8 cellular contexts compared by ENCODE assay signal in the genomic region with DNA sequence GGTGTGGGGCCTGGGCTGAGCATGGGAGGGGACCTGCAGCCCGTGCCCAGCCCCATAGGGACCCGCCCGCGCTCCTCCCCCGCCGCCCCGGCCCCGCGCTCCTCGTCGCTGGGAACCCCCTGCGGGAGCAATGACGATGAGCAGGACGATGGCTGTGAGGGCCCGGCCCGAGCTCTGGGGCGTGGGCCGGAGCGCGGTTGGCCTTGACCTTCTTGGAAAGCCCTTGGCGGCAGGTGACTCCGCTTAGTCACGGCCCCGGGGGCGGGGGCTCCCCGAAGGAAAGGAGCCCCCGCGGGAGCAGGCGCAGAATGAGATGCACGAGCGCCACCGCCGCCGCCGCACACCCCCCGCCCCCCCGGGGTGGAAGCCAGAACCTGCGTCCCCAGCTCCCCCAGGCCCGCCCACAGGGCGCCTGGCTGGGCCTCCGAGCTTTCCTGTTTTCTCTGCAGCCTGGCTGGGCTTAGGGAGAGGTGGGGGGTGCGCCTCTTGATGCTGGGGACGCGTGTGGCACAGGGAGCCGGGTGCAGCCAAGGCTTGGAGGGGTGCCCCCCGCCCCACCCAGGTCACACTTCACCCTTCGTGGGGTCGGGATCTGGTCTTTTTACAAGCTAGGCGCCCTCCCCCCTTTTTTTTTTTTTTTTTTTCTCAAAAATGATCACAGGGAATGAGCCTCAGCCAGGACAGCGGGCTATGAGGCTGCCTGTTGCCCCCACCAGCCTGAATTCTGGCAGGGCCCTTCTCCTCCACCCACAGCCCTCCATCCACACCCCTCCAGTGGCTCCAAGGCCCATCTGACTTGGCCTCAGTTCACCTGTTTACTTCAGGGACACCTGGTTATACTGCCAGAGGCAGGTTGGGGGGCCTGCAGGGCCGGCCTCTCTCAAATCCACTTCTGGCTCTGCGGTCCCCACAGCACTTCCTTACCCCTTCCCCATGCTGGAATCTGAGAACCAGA. TPM values are rescaled to one million over a fixed set of nuclear protein-coding genes. Genes with fewer than 3 reads are reported as not detected.
DNase-seq lines count a peak whose midpoint lies in the region; ATAC-seq and TF ChIP-seq lines count a peak whose summit lies in the region.

No MANE protein-coding gene starts in this region.

- H3K27ac ChIP-seq in OCI-LY7 (ENCODE audit: low read depth, low read length, poor library complexity, severe bottlenecking) (peak overlapping the region; percentile 81), fibroblast of lung (ENCODE audit: insufficient read depth, low read length) (peak overlapping the region; percentile 38)

- TF ChIP-seq CTCF in BE2C (IDR thresholded peaks at IDR 0.05; ENCODE audit: low read depth, low read length) (no peak), OCI-LY7 (conservative IDR thresholded peaks at IDR 0.05; ENCODE audit: low read length) (no peak), fibroblast of lung (conservative IDR thresholded peaks at IDR 0.05 in 1 of 2, IDR thresholded peaks at IDR 0.05 in 1 of 2; ENCODE audit: low read depth in 1 of 2, low read length in 2 of 2) (no peak)

- peak overlapping the region; percentile 7 for H3K9ac ChIP-seq in fibroblast of lung (ENCODE audit: insufficient read depth, low read length)

- H3K9me3 Mint-ChIP-seq in naive thymus-derived CD8-positive, alpha-beta T cell = peaks cover 0 to 5% (median 0%) of the 10 kb centered on the region in 9 donors

- no TSS peak for BruUV-seq in OCI-LY7 (replicated peaks; lab: Mats Ljungman, UMichigan)

- POLR2A ChIA-PET in OCI-LY7 (lab: Charles Lee) = interaction anchor here (0.7 to 1.6 kb wide), 2 partner anchors 10 to 170 kb away, joined by 5 to 6 read pairs; no protein-coding TSS in a partner anchor
- POLR2A ChIA-PET in naive thymus-derived CD8-positive, alpha-beta T cell (lab: Charles Lee) = interaction anchor here (0.6 to 5.3 kb wide), 12 partner anchors 11 to 88 kb away, joined by 3 to 74 read pairs (median 6); partner anchors contain the start of gene PIM3

- peak; percentile 74 for ATAC-seq in HG03439 (IDR thresholded peaks at IDR 0.05; ENCODE audit: unreplicated experiment)
- ATAC-seq in naive thymus-derived CD8-positive, alpha-beta T cell = peak; percentile 79 to 83
- ATAC-seq in stimulated activated naive CD8-positive, alpha-beta T cell treated with anti-CD3 and anti-CD28 coated beads, Interleukin-15, Interleukin-2, amounts not matched to agents 100 U/mL and 50 U/mL, for 24 hours = peak; percentile 87

- peak; percentile 81 for DNase-seq in BE2C
- peak; percentile 74 for DNase-seq in GM19240 (ENCODE audit: insufficient read length, low spot score)
- peak; percentile 83 for DNase-seq in OCI-LY7 (ENCODE audit: low spot score)
- DNase-seq in activated T-cell treated with anti-CD3 and anti-CD28 coated beads, Interleukin-2, amount 50 U/mL, for 48 hours = peak; percentile 99
- DNase-seq in fibroblast of lung (ENCODE audit: low read depth in 2 of 2) = peak; percentile 77 to 85
- DNase-seq in naive thymus-derived CD8-positive, alpha-beta T cell = peak; percentile 81 to 93 (median 88)
- DNase-seq in stimulated activated naive CD8-positive, alpha-beta T cell treated with anti-CD3 and anti-CD28 coated beads, Interleukin-15, Interleukin-2, amounts not matched to agents 100 U/mL and 50 U/mL, for 24 hours = peak; percentile 99

- H3K9me3 ChIP-seq in BE2C = no peaks in the 10 kb centered on the region
- H3K9me3 ChIP-seq in OCI-LY7 (ENCODE audit: low read length) = no peaks in the 10 kb centered on the region
- H3K9me3 ChIP-seq in fibroblast of lung (ENCODE audit: control insufficient read depth, insufficient read depth, low read depth, low read length) = no peaks in the 10 kb centered on the region

- no peaks in the 10 kb centered on the region for H3K27me3 Mint-ChIP-seq in naive thymus-derived CD8-positive, alpha-beta T cell

- peaks cover 0 to 26% (median 22%) of the 10 kb centered on the region in 4 donors for H3K4me1 Mint-ChIP-seq in naive thymus-derived CD8-positive, alpha-beta T cell

- peak overlapping the region; percentile 5; the same call in 1 of the 2 replicates for H2AFZ ChIP-seq in OCI-LY7 (ENCODE audit: low read length)
- H2AFZ ChIP-seq in fibroblast of lung (ENCODE audit: low read length) = no peak overlapping the region

- CTCF ChIA-PET in OCI-LY7 (lab: Charles Lee; ENCODE audit: unreplicated experiment) = interaction anchor here (0.5 to 0.6 kb wide), 3 partner anchors 16 to 1224 kb away, joined by 5 to 6 read pairs (median 5); no protein-coding TSS in a partner anchor

- H3K4me2 ChIP-seq in OCI-LY7 (ENCODE audit: low read length) = peak overlapping the region; percentile 75
- peak overlapping the region; percentile 25 for H3K4me2 ChIP-seq in fibroblast of lung (ENCODE audit: extremely low read depth, insufficient read depth, low read length)

- no peaks in the 10 kb centered on the region for H3K36me3 Mint-ChIP-seq in naive thymus-derived CD8-positive, alpha-beta T cell

- no peaks in the 10 kb centered on the region for H3K27me3 ChIP-seq in BE2C
- no peaks in the 10 kb centered on the region for H3K27me3 ChIP-seq in fibroblast of lung (ENCODE audit: control insufficient read depth, insufficient read depth, low read length)

- H3K79me2 ChIP-seq in OCI-LY7 (ENCODE audit: insufficient read depth, low read depth, low read length) = no peaks in the 10 kb centered on the region
- H3K79me2 ChIP-seq in fibroblast of lung (ENCODE audit: control insufficient read depth, insufficient read depth, low read length) = no peaks in the 10 kb centered on the region

- intact Hi-C loops in OCI-LY7 (cut with micrococcal nuclease; ENCODE audit: unreplicated experiment) = loop anchor here (1.0 to 10.0 kb wide), 3 partner anchors 24 to 581 kb away; partner anchors contain the start of gene PIM3

- H3K9me2 ChIP-seq in OCI-LY7 (ENCODE audit: insufficient read depth, low read length) = no peaks in the 10 kb centered on the region

- H3K4me3 Mint-ChIP-seq in naive thymus-derived CD8-positive, alpha-beta T cell = peak overlapping the region; percentile 55 to 87 (median 72)

- H3K36me3 ChIP-seq in BE2C = no peaks in the 10 kb centered on the region
- H3K36me3 ChIP-seq in OCI-LY7 (ENCODE audit: insufficient read depth, low read length) = no peaks in the 10 kb centered on the region
- no peaks in the 10 kb centered on the region for H3K36me3 ChIP-seq in fibroblast of lung (ENCODE audit: control insufficient read depth, insufficient read depth, low read length)

- peaks cover 25% of the 10 kb centered on the region for H3K4me1 ChIP-seq in BE2C
- H3K4me1 ChIP-seq in OCI-LY7 (ENCODE audit: insufficient read depth, low read length, poor library complexity, severe bottlenecking) = peaks cover 51% of the 10 kb centered on the region
- peaks cover 24% of the 10 kb centered on the region for H3K4me1 ChIP-seq in fibroblast of lung (ENCODE audit: control insufficient read depth, extremely low read depth, insufficient read depth, low read length)

- H4K20me1 ChIP-seq in OCI-LY7 (ENCODE audit: insufficient read depth, low read length) = no peaks in the 10 kb centered on the region
- H4K20me1 ChIP-seq in fibroblast of lung (ENCODE audit: control insufficient read depth, extremely low read depth, insufficient read depth, low read length) = no peaks in the 10 kb centered on the region

- peak overlapping the region; percentile 53 for H3K4me3 ChIP-seq in BE2C (ENCODE audit: low read depth, low read length)
- H3K4me3 ChIP-seq in OCI-LY7 (ENCODE audit: low read depth, low read length, poor library complexity, severe bottlenecking) = peak overlapping the region; percentile 66
- H3K4me3 ChIP-seq in fibroblast of lung (replicated peaks in 1 of 4; ENCODE audit: control extremely low read depth in 1 of 4, insufficient read depth in 1 of 4, low read depth in 3 of 4, low read length in 4 of 4) = peak overlapping the region in 1 of 4 experiments; percentile 32

- H3K27ac Mint-ChIP-seq in naive thymus-derived CD8-positive, alpha-beta T cell = peak overlapping the region; percentile 72 to 94 (median 86)

RNA-seq across cellular contexts. Expression of gene CRELD2, which starts 17.9 kb away (rescaled TPM):
- polyA plus RNA-seq in BE2C (2012; ENCODE audit: insufficient read depth, insufficient read length, low read depth) = 33.2 TPM
- total RNA-seq in OCI-LY7 (2014; rRNA removed; shearing (Covaris generic)) = 32.5 and 35.3 TPM in 2 replicates
- total RNA-seq in OCI-LY7 (2022) = 27.4 and 32.0 TPM in 2 replicates
- total RNA-seq in fibroblast of lung = 41.3 and 56.6 TPM in 2 replicates
- 45.3 and 50.9 TPM in 2 replicates for polyA plus RNA-seq in fibroblast of lung
- polyA plus RNA-seq in fibroblast of lung (2012) = 55.8 and 68.2 TPM in 2 replicates
- polyA minus RNA-seq in fibroblast of lung (ENCODE audit: low replicate concordance) = 6.0 and 12.3 TPM in 2 replicates
- total RNA-seq in naive thymus-derived CD8-positive, alpha-beta T cell = 10 to 100 TPM; 22.1 to 28.0 TPM
- 10 to 100 TPM; 35.8 to 43.6 (median 37.0) TPM for polyA plus RNA-seq in naive thymus-derived CD8-positive, alpha-beta T cell

RNA-seq across cellular contexts. Expression of gene ALG12, which starts 18.1 kb away (rescaled TPM):
- polyA plus RNA-seq in BE2C (2012; ENCODE audit: insufficient read depth, insufficient read length, low read depth) = 36.3 TPM
- total RNA-seq in OCI-LY7 (2014; rRNA removed; shearing (Covaris generic)) = 6.4 and 11.7 TPM in 2 replicates
- 11.4 and 14.0 TPM in 2 replicates for total RNA-seq in OCI-LY7 (2022)
- 19.0 and 21.3 TPM in 2 replicates for total RNA-seq in fibroblast of lung
- polyA plus RNA-seq in fibroblast of lung = 9.6 and 10.5 TPM in 2 replicates
- polyA plus RNA-seq in fibroblast of lung (2012) = 16.4 and 16.8 TPM in 2 replicates
- polyA minus RNA-seq in fibroblast of lung (ENCODE audit: low replicate concordance) = 18.8 and 19.1 TPM in 2 replicates
- 10 to 100 TPM; 20.3 to 23.6 TPM for total RNA-seq in naive thymus-derived CD8-positive, alpha-beta T cell
- 10 to 100 TPM; 10.8 to 17.0 (median 16.9) TPM for polyA plus RNA-seq in naive thymus-derived CD8-positive, alpha-beta T cell

RNA-seq across cellular contexts. Expression of gene PIM3, which starts 24.3 kb away (rescaled TPM):
- 286 TPM for polyA plus RNA-seq in BE2C (2012; ENCODE audit: insufficient read depth, insufficient read length, low read depth)
- 74.3 and 81.7 TPM in 2 replicates for total RNA-seq in OCI-LY7 (2014; rRNA removed; shearing (Covaris generic))
- 60.5 and 66.5 TPM in 2 replicates for total RNA-seq in OCI-LY7 (2022)
- total RNA-seq in fibroblast of lung = 40.1 and 47.7 TPM in 2 replicates
- polyA plus RNA-seq in fibroblast of lung = 6.8 and 8.0 TPM in 2 replicates
- 14.3 and 19.7 TPM in 2 replicates for polyA plus RNA-seq in fibroblast of lung (2012)
- polyA minus RNA-seq in fibroblast of lung (ENCODE audit: low replicate concordance) = 4.2 and 8.5 TPM in 2 replicates
- 10 to 100 TPM; 42.0 to 44.0 TPM for total RNA-seq in naive thymus-derived CD8-positive, alpha-beta T cell
- polyA plus RNA-seq in naive thymus-derived CD8-positive, alpha-beta T cell = 10 to 100 TPM; 12.4 to 26.0 (median 13.6) TPM
